Comparison of ENCODE assay signal across 1 cellular context in the genomic region with DNA sequence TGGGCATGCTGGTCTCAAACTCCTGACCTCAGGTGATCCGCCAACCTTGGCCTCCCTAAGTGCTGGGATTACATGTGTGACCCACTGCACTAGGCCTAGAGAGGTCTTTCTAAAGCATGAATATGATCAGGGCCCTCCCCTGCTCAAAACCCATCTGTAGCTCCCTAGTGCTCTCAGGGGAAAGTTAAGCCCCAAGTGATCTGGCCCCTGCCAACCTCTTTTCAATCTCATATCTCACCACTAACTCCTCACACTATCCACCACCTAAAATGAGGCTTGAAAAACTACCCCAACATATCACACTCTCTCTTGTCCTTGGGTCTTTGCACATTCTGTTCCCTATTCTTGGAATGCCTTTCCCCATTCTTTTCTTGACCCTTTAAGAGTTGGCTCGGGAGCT.
TF ChIP-seq lines count a peak whose summit lies in the region.

No MANE protein-coding gene starts in this region.

TF ChIP-seq in K562, 482 proteins besides CTCF, POLR2A, EP300 and RAD21:
- TF ChIP-seq KDM1A (IDR thresholded peaks at IDR 0.05) (peak; percentile 51 to 57; a peak in 2 of 4 replicates), ZNF124 (CRISPR knock-in tag; IDR thresholded peaks at IDR 0.05) (no peak), ZNF239 (CRISPR knock-in tag; IDR thresholded peaks at IDR 0.05) (no peak), ZSCAN32 (CRISPR knock-in tag; IDR thresholded peaks at IDR 0.05) (no peak), BCOR (IDR thresholded peaks at IDR 0.05) (peak; percentile 85), ZNF3 (CRISPR knock-in tag; IDR thresholded peaks at IDR 0.05) (no peak), ELF2 (CRISPR knock-in tag; IDR thresholded peaks at IDR 0.05) (no peak), SPI1 (IDR thresholded peaks at IDR 0.05; ENCODE audit: borderline replicate concordance, low read depth, low read length) (0 out of 2 replicates have a peak, but pooled peaks have one; percentile 13), SIN3B (IDR thresholded peaks at IDR 0.05; ENCODE audit: low read depth) (no peak), PPARD (CRISPR knock-in tag; IDR thresholded peaks at IDR 0.05) (no peak), NCOA4 (IDR thresholded peaks at IDR 0.05; ENCODE audit: partially characterized antibody) (no peak), SMARCA5 (IDR thresholded peaks at IDR 0.05) (no peak), SRSF9 (IDR thresholded peaks at IDR 0.05; ENCODE audit: borderline replicate concordance, low read depth, low read length) (no peak), RBM25 (IDR thresholded peaks at IDR 0.05; ENCODE audit: low read depth, low read length, severe bottlenecking) (peak; percentile 22), RBM22 (IDR thresholded peaks at IDR 0.05; ENCODE audit: low read depth, low read length, poor library complexity, severe bottlenecking) (no peak), ZFP36 (IDR thresholded peaks at IDR 0.05; ENCODE audit: low read depth, low read length, partially characterized antibody) (peak; percentile 39), CBX8 (IDR thresholded peaks at IDR 0.05; ENCODE audit: borderline replicate concordance, extremely low read depth, low read depth, low read length, poor library complexity, severe bottlenecking) (no peak), ELF4 (CRISPR knock-in tag; IDR thresholded peaks at IDR 0.05) (no peak), FOXK2 (conservative IDR thresholded peaks at IDR 0.05 in 1 of 2, IDR thresholded peaks at IDR 0.05 in 1 of 2; ENCODE audit: low read depth in 2 of 2) (no peak), CREB1 (IDR thresholded peaks at IDR 0.05) (no peak), CREB1 (CRISPR knock-in tag; IDR thresholded peaks at IDR 0.05) (no peak), POLR2AphosphoS2 (IDR thresholded peaks at IDR 0.05; ENCODE audit: low read length) (no peak)
- TF ChIP-seq, protein P1, sequence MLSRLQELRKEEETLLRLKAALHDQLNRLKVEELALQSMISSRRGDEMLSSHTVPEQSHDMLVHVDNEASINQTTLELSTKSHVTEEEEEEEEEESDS (CRISPR knock-in tag; IDR thresholded peaks at IDR 0.05), result no peak
- TF ChIP-seq, protein P2, sequence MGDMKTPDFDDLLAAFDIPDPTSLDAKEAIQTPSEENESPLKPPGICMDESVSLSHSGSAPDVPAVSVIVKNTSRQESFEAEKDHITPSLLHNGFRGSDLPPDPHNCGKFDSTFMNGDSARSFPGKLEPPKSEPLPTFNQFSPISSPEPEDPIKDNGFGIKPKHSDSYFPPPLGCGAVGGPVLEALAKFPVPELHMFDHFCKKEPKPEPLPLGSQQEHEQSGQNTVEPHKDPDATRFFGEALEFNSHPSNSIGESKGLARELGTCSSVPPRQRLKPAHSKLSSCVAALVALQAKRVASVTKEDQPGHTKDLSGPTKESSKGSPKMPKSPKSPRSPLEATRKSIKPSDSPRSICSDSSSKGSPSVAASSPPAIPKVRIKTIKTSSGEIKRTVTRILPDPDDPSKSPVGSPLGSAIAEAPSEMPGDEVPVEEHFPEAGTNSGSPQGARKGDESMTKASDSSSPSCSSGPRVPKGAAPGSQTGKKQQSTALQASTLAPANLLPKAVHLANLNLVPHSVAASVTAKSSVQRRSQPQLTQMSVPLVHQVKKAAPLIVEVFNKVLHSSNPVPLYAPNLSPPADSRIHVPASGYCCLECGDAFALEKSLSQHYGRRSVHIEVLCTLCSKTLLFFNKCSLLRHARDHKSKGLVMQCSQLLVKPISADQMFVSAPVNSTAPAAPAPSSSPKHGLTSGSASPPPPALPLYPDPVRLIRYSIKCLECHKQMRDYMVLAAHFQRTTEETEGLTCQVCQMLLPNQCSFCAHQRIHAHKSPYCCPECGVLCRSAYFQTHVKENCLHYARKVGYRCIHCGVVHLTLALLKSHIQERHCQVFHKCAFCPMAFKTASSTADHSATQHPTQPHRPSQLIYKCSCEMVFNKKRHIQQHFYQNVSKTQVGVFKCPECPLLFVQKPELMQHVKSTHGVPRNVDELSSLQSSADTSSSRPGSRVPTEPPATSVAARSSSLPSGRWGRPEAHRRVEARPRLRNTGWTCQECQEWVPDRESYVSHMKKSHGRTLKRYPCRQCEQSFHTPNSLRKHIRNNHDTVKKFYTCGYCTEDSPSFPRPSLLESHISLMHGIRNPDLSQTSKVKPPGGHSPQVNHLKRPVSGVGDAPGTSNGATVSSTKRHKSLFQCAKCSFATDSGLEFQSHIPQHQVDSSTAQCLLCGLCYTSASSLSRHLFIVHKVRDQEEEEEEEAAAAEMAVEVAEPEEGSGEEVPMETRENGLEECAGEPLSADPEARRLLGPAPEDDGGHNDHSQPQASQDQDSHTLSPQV (IDR thresholded peaks at IDR 0.05), result no peak
TF ChIP-seq in K562: peak in this region for 5.
